Comparison of ENCODE assay signal across 2 cellular contexts in the genomic region with DNA sequence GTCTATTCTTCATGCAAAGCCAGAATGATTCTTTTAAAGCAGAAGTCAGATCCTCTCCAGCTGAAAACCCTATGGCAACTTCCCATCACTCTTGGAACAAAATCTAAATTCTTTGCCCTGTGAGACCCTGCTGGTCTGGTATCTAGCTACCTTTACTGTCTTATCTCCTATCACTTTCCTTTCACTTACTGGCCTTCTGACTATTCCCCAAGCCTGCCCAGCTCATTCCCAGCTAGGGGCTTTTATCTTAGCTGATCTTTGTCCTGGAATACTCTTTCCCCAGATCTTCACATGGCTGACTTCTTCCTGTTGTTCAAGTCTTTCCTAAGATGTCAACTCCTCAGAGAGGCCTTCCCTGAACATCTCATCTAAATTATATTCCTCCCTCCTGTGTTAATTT.
TF ChIP-seq lines count a peak whose summit lies in the region.

No MANE protein-coding gene starts in this region.

TF ChIP-seq in HCT116, 20 proteins besides CTCF, POLR2A, EP300 and RAD21 (continued from another document):
- TF ChIP-seq, protein P1, sequence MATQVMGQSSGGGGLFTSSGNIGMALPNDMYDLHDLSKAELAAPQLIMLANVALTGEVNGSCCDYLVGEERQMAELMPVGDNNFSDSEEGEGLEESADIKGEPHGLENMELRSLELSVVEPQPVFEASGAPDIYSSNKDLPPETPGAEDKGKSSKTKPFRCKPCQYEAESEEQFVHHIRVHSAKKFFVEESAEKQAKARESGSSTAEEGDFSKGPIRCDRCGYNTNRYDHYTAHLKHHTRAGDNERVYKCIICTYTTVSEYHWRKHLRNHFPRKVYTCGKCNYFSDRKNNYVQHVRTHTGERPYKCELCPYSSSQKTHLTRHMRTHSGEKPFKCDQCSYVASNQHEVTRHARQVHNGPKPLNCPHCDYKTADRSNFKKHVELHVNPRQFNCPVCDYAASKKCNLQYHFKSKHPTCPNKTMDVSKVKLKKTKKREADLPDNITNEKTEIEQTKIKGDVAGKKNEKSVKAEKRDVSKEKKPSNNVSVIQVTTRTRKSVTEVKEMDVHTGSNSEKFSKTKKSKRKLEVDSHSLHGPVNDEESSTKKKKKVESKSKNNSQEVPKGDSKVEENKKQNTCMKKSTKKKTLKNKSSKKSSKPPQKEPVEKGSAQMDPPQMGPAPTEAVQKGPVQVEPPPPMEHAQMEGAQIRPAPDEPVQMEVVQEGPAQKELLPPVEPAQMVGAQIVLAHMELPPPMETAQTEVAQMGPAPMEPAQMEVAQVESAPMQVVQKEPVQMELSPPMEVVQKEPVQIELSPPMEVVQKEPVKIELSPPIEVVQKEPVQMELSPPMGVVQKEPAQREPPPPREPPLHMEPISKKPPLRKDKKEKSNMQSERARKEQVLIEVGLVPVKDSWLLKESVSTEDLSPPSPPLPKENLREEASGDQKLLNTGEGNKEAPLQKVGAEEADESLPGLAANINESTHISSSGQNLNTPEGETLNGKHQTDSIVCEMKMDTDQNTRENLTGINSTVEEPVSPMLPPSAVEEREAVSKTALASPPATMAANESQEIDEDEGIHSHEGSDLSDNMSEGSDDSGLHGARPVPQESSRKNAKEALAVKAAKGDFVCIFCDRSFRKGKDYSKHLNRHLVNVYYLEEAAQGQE (IDR thresholded peaks at IDR 0.05; ENCODE audit: low read depth): no peak
- TF ChIP-seq YY1 (IDR thresholded peaks at IDR 0.05; ENCODE audit: extremely low read depth, insufficient replicate concordance, low read depth, low read length) (no peak), CBX3 (IDR thresholded peaks at IDR 0.05; ENCODE audit: low read depth) (no peak), ZFX (IDR thresholded peaks at IDR 0.05) (no peak), EZH2 (IDR thresholded peaks at IDR 0.05) (no peak), ZNF274 (IDR thresholded peaks at IDR 0.05; ENCODE audit: low read depth, low read length) (no peak), CEBPB (IDR thresholded peaks at IDR 0.05; ENCODE audit: low read depth) (no peak), TCF7L2 (IDR thresholded peaks at IDR 0.05; ENCODE audit: borderline replicate concordance, extremely low read depth, insufficient read depth, insufficient read length) (no peak), SRF (IDR thresholded peaks at IDR 0.05; ENCODE audit: low read depth) (no peak)

TF ChIP-seq in WTC11, 78 proteins besides CTCF, POLR2A, EP300 and RAD21 (continued from another document):
- TF ChIP-seq, protein P2, sequence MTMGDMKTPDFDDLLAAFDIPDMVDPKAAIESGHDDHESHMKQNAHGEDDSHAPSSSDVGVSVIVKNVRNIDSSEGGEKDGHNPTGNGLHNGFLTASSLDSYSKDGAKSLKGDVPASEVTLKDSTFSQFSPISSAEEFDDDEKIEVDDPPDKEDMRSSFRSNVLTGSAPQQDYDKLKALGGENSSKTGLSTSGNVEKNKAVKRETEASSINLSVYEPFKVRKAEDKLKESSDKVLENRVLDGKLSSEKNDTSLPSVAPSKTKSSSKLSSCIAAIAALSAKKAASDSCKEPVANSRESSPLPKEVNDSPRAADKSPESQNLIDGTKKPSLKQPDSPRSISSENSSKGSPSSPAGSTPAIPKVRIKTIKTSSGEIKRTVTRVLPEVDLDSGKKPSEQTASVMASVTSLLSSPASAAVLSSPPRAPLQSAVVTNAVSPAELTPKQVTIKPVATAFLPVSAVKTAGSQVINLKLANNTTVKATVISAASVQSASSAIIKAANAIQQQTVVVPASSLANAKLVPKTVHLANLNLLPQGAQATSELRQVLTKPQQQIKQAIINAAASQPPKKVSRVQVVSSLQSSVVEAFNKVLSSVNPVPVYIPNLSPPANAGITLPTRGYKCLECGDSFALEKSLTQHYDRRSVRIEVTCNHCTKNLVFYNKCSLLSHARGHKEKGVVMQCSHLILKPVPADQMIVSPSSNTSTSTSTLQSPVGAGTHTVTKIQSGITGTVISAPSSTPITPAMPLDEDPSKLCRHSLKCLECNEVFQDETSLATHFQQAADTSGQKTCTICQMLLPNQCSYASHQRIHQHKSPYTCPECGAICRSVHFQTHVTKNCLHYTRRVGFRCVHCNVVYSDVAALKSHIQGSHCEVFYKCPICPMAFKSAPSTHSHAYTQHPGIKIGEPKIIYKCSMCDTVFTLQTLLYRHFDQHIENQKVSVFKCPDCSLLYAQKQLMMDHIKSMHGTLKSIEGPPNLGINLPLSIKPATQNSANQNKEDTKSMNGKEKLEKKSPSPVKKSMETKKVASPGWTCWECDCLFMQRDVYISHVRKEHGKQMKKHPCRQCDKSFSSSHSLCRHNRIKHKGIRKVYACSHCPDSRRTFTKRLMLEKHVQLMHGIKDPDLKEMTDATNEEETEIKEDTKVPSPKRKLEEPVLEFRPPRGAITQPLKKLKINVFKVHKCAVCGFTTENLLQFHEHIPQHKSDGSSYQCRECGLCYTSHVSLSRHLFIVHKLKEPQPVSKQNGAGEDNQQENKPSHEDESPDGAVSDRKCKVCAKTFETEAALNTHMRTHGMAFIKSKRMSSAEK (CRISPR knock-in tag; IDR thresholded peaks at IDR 0.05; ENCODE audit: borderline replicate concordance): no peak
- TF ChIP-seq NFE2L1 (CRISPR knock-in tag; IDR thresholded peaks at IDR 0.05) (no peak), ZNF232 (CRISPR knock-in tag; IDR thresholded peaks at IDR 0.05) (no peak), FOXJ3 (CRISPR knock-in tag; IDR thresholded peaks at IDR 0.05; ENCODE audit: borderline replicate concordance) (no peak)
